In genomic region chr18:3794537-3795348, GRCh38 we compare ENCODE assay signal across 11 cellular contexts.
DNase-seq lines count a peak whose midpoint lies in the region; ATAC-seq, FAIRE-seq and TF ChIP-seq lines count a peak whose summit lies in the region.
"Had no signal": no experiment of that assay in that cellular context is flagged by ENCODE, and none has a peak within 500 bp of the region (broad histone marks: within the 10 kb centered on the region; RNA-seq: fewer than 3 reads in every experiment).

No MANE protein-coding gene starts in this region.

- DNase-seq in COLO829 (ENCODE audit: low spot score) = peak; percentile 24
- DNase-seq in M059J (ENCODE audit: low read depth) = peak; percentile 83
- DNase-seq in astrocyte of the cerebellum (ENCODE audit: low read depth) = peak; percentile 96
- peak; percentile 76 for DNase-seq in keratinocyte (ENCODE audit: low read depth, low spot score)
- no peak for DNase-seq in GM10248 (ENCODE audit: extremely low spot score)
- no peak for DNase-seq in immature natural killer cell
- DNase-seq: activated CD8-positive, alpha-beta memory T cell treated with anti-CD3 and anti-CD28 coated beads for 24 hours; foreskin melanocyte; NCI-H146 had no signal

- peak overlapping the region; percentile 65 for H3K27ac ChIP-seq in keratinocyte (ENCODE audit: control insufficient read depth, insufficient read depth, low read length)

- peaks cover 0 to 3% (median 2%) of the 10 kb centered on the region in 3 donors for H3K27me3 Mint-ChIP-seq in immature natural killer cell (ENCODE audit: low read depth in 3 of 3)

- peak overlapping the region; percentile 64 for H3K4me2 ChIP-seq in keratinocyte (ENCODE audit: control insufficient read depth, extremely low read depth, insufficient read depth, low read depth, low read length)

- peak; percentile 92 for FAIRE-seq in keratinocyte (lab: Jason Lieb, UNC)

- POLR2A ChIA-PET in GM10248 (lab: Yijun Ruan, JAX) = no interaction called here

- no peak overlapping the region for H2AFZ ChIP-seq in keratinocyte (ENCODE audit: control insufficient read depth, low read length)

- no peaks in the 10 kb centered on the region for H4K20me1 ChIP-seq in keratinocyte (ENCODE audit: control insufficient read depth, extremely low read depth, insufficient read depth, low read length)

- CTCF ChIA-PET in GM10248 (lab: Yijun Ruan, JAX) = interaction anchor here (1.5 kb wide), 1 partner anchor 15 kb away, joined by 3 read pairs; no protein-coding TSS in a partner anchor

- H3K4me3 ChIP-seq in astrocyte of the cerebellum (ENCODE audit: low read depth, low read length) = no peak overlapping the region
- H3K4me3 ChIP-seq in keratinocyte (ENCODE audit: control insufficient read depth in 2 of 3, extremely low read depth in 1 of 3, insufficient read depth in 2 of 3, low read depth in 1 of 3, low read length in 3 of 3) = no peak overlapping the region

- dilution Hi-C loops in keratinocyte (cut with MboI; ENCODE audit: extremely low pct_ligation_motif_present, low sequenced_read_pairs) = no loop called here

- peaks cover 0 to 5% (median 0%) of the 10 kb centered on the region in 6 donors for H3K9me3 Mint-ChIP-seq in immature natural killer cell

- TF ChIP-seq CTCF in astrocyte of the cerebellum (IDR thresholded peaks at IDR 0.05; ENCODE audit: low read depth, low read length, missing control alignments) = no peak
- TF ChIP-seq CTCF in keratinocyte (optimal IDR thresholded peaks at IDR 0.05 in 1 of 3, IDR thresholded peaks at IDR 0.05 in 1 of 3, conservative IDR thresholded peaks at IDR 0.05 in 1 of 3; ENCODE audit: extremely low read depth in 1 of 3, insufficient read depth in 2 of 3, low read length in 3 of 3) = peak in 2 of 3 experiments; percentile 1 to 17
- no peak for TF ChIP-seq CTCF in GM10248 (IDR thresholded peaks at IDR 0.05; ENCODE audit: control extremely low read depth, extremely low read depth, low read depth, missing control alignments)

- in situ Hi-C loops in astrocyte of the cerebellum (cut with HindIII; ENCODE audit: low sequenced_read_pairs) = no loop called here

- ATAC-seq in GM19397 (IDR thresholded peaks at IDR 0.05; ENCODE audit: unreplicated experiment) (no peak), GM19328 (IDR thresholded peaks at IDR 0.05; ENCODE audit: unreplicated experiment) (no peak)

- H3K79me2 ChIP-seq in keratinocyte (ENCODE audit: control insufficient read depth, insufficient read depth, low read length) = no peaks in the 10 kb centered on the region

- H3K36me3 ChIP-seq in keratinocyte (ENCODE audit: control insufficient read depth in 2 of 2, extremely low read depth in 1 of 2, insufficient read depth in 2 of 2, low read length in 2 of 2) = no peaks in the 10 kb centered on the region

- H3K4me1 ChIP-seq in keratinocyte (ENCODE audit: control insufficient read depth, extremely low read depth, insufficient read depth, low read length) = peaks cover 25% of the 10 kb centered on the region

- no peaks in the 10 kb centered on the region for H3K36me3 Mint-ChIP-seq in immature natural killer cell

- H3K9me1 ChIP-seq in keratinocyte (ENCODE audit: control insufficient read depth, extremely low read depth, insufficient read depth, low read length) = peaks cover 7% of the 10 kb centered on the region

- H3K4me3 Mint-ChIP-seq in immature natural killer cell = no peak overlapping the region

- H3K9me3 ChIP-seq in keratinocyte (ENCODE audit: control insufficient read depth, low read depth, low read length) = no peaks in the 10 kb centered on the region

- H3K9ac ChIP-seq in keratinocyte (ENCODE audit: control insufficient read depth, extremely low read depth, insufficient read depth, low read length) = peak overlapping the region; percentile 2

- H3K4me1 Mint-ChIP-seq in immature natural killer cell = no peaks in the 10 kb centered on the region

- no peak overlapping the region for H3K27ac Mint-ChIP-seq in immature natural killer cell

- H3K27me3 ChIP-seq in keratinocyte (ENCODE audit: control insufficient read depth, extremely low read depth, insufficient read depth, low read length) = no peaks in the 10 kb centered on the region

Comparison
In these comparisons a context has a peak if more than half of its experiments do, and no peak if none do; other contexts are left out.
1. DNase-seq: peak in COLO829 (single experiment), M059J (single experiment), astrocyte of the cerebellum (single experiment) and keratinocyte (single experiment); none in GM10248 (single experiment) and immature natural killer cell (0 of 3).
2. CTCF ChIP-seq: peak in keratinocyte (2 of 3); none in astrocyte of the cerebellum (single experiment) and GM10248 (single experiment).